ENCODE assay signal across 14 cellular contexts in genomic region chr5:66842540-66842939, GRCh38.
"Had no signal": no experiment of that assay in that cellular context is flagged by ENCODE, and none has a peak within 500 bp of the region (broad histone marks: within the 10 kb centered on the region; RNA-seq: fewer than 3 reads in every experiment).

No MANE protein-coding gene starts in this region.

- H3K27me3 Mint-ChIP-seq: type B pancreatic cell had no signal

- ATAC-seq: gastroesophageal sphincter; naive thymus-derived CD4-positive, alpha-beta T cell; psoas muscle; sciatic nerve had no signal

- H3K4me1 ChIP-seq: gastroesophageal sphincter, psoas muscle, spleen, suprapubic skin had no signal

- H3K36me3 ChIP-seq: cardiac muscle cell, gastroesophageal sphincter, spleen, suprapubic skin had no signal

- H3K9me3 ChIP-seq: gastroesophageal sphincter, psoas muscle, spleen, suprapubic skin had no signal

- DNase-seq: activated gamma-delta T cell treated with Interleukin-2 at 50 U/mL for 16 hours; activated T-cell treated with anti-CD3 and anti-CD28 coated beads, Interleukin-2, amount 50 U/mL, for 1 hour; naive thymus-derived CD4-positive, alpha-beta T cell; occipital lobe; psoas muscle; spleen; stimulated activated CD4-positive, alpha-beta T cell treated with anti-CD3 and anti-CD28 coated beads, Interleukin-1b, Interleukin-23, amount 100 ng/mL, for 48 hours; stimulated activated naive CD4-positive, alpha-beta T cell; T1000 had no signal

- H3K4me3 ChIP-seq: cardiac muscle cell, gastroesophageal sphincter, psoas muscle, spleen, suprapubic skin had no signal

- H3K27ac ChIP-seq: cardiac muscle cell, gastroesophageal sphincter, psoas muscle, spleen, suprapubic skin had no signal

- H3K4me3 Mint-ChIP-seq: type B pancreatic cell had no signal

- H3K27me3 ChIP-seq: cardiac muscle cell, gastroesophageal sphincter, spleen, suprapubic skin had no signal
